Comparison of ENCODE assay signal across 9 cellular contexts in the genomic region with DNA sequence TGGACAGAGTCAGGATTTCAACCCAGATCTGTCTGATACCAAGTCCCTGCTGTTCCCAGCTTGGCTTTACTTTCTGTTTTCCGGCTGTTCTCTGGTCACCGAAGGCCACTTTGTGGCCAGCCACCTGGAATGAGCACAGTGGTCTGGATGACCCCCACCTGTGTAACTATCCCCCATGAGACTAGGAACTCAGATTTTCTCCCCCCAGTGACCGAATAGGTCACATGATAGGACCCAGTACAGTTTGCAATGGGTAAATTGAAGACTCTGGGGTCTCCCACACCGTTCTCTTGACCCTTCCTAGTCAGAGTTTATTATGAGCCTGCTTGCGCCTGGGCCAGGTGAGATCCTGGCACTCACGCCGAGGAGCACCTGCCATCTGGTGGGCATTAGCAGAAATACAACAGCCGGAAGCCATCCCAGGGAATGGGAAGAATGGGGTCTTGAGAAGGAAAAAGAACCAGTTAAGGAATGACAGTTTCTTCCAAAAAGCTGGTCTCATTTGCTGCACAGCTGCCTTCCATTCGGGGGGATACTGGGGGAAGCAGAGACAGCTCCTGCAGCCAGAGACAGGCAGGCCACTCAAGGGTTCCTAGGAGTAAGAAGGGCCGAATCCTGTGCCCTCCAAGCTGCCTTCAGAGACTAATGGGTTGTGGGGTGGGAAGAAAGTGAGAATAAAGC. TPM values are rescaled to one million over a fixed set of nuclear protein-coding genes. Genes with fewer than 3 reads are reported as not detected.
DNase-seq lines count a peak whose midpoint lies in the region; ATAC-seq, FAIRE-seq and TF ChIP-seq lines count a peak whose summit lies in the region.
"Had no signal": no experiment of that assay in that cellular context is flagged by ENCODE, and none has a peak within 500 bp of the region (broad histone marks: within the 10 kb centered on the region; RNA-seq: fewer than 3 reads in every experiment).

No MANE protein-coding gene starts in this region.

- H3K27me3 Mint-ChIP-seq in activated naive CD4-positive, alpha-beta T cell treated with anti-CD3 and anti-CD28 coated beads, Interleukin-2, amount 50 U/mL, for 24 hours, result no peaks in the 10 kb centered on the region

- peaks cover 3% of the 10 kb centered on the region; the same call in 1 of the 2 replicates for H3K4me1 ChIP-seq in SJCRH30
- H3K4me1 ChIP-seq in heart right ventricle, result peaks cover 0 to 13% (median 8%) of the 10 kb centered on the region in 9 donors
- H3K4me1 ChIP-seq in sigmoid colon, result peaks cover 0 to 12% (median 5%) of the 10 kb centered on the region in 4 donors

- H3K27ac ChIP-seq in SJCRH30 (no peak overlapping the region), heart right ventricle (no peak overlapping the region), sigmoid colon (no peak overlapping the region)

- no peaks in the 10 kb centered on the region for H3K36me3 Mint-ChIP-seq in activated naive CD4-positive, alpha-beta T cell treated with anti-CD3 and anti-CD28 coated beads, Interleukin-2, amount 50 U/mL, for 24 hours

- WGBS in heart right ventricle, 2 donors, result 32% methylated on average over 10 of the region's 10 CpGs
- WGBS in sigmoid colon, 2 donors, result 24 to 38% methylated on average over 10 of the region's 10 CpGs

- DNase-seq in Caki2 (ENCODE audit: low read depth) (peak; percentile 46), HTR-8/SVneo (ENCODE audit: insufficient read length, low spot score) (peak; percentile 63), SJCRH30 (peak; percentile 58 to 76), heart right ventricle (peak in 1 of 2 donors; percentile 54), sigmoid colon (no peak), foreskin melanocyte (no peak)

- H3K27ac Mint-ChIP-seq in activated naive CD4-positive, alpha-beta T cell treated with anti-CD3 and anti-CD28 coated beads, Interleukin-2, amount 50 U/mL, for 24 hours, result peak overlapping the region; percentile 33

- no peak overlapping the region for H3K4me3 Mint-ChIP-seq in activated naive CD4-positive, alpha-beta T cell treated with anti-CD3 and anti-CD28 coated beads, Interleukin-2, amount 50 U/mL, for 24 hours

- ATAC-seq in heart right ventricle, result peak; percentile 56 to 86 (median 80)
- ATAC-seq in GM21381 (IDR thresholded peaks at IDR 0.05; ENCODE audit: unreplicated experiment), result no peak

- intact Hi-C loops in heart right ventricle (cut with DNase I) (loop anchor here (1.0 to 5.0 kb wide), 3 partner anchors 46 to 65 kb away; a partner anchor contains a TSS), sigmoid colon (cut with DNase I) (loop anchor here (1.0 kb wide), 1 partner anchor 65 kb away; no protein-coding TSS in a partner anchor)

- no peak overlapping the region for H3K4me3 ChIP-seq in SJCRH30
- no peak overlapping the region for H3K4me3 ChIP-seq in heart right ventricle
- no peak overlapping the region for H3K4me3 ChIP-seq in sigmoid colon
- H3K4me3 ChIP-seq: skin epidermis had no signal

- H3K27me3 ChIP-seq in SJCRH30, result no peaks in the 10 kb centered on the region
- H3K27me3 ChIP-seq in heart right ventricle, result no peaks in the 10 kb centered on the region
- H3K27me3 ChIP-seq in sigmoid colon, result no peaks in the 10 kb centered on the region

- no peak for FAIRE-seq in HTR-8/SVneo (lab: Jason Lieb, UNC)

- no peak for TF ChIP-seq EP300 in sigmoid colon (IDR thresholded peaks at IDR 0.05)

- TF ChIP-seq POLR2A in sigmoid colon (IDR thresholded peaks at IDR 0.05), result no peak

- TF ChIP-seq CTCF in heart right ventricle (IDR thresholded peaks at IDR 0.05), result peak; percentile 64 to 95 (median 85)
- peak; percentile 83 to 88 (median 86) for TF ChIP-seq CTCF in sigmoid colon (IDR thresholded peaks at IDR 0.05)

- H3K36me3 ChIP-seq in SJCRH30 (no peaks in the 10 kb centered on the region), heart right ventricle (peaks cover 0 to 2% (median 0%) of the 10 kb centered on the region in 9 donors), sigmoid colon (no peaks in the 10 kb centered on the region)

- peaks cover 15% of the 10 kb centered on the region for H3K4me1 Mint-ChIP-seq in activated naive CD4-positive, alpha-beta T cell treated with anti-CD3 and anti-CD28 coated beads, Interleukin-2, amount 50 U/mL, for 24 hours

- no peaks in the 10 kb centered on the region for H3K9me3 ChIP-seq in SJCRH30 (replicated peaks)
- H3K9me3 ChIP-seq in heart right ventricle, result no peaks in the 10 kb centered on the region
- H3K9me3 ChIP-seq in sigmoid colon, result no peaks in the 10 kb centered on the region

- in situ Hi-C loops in Caki2 (cut with HindIII; ENCODE audit: low pct_unique_long_range_greater_than_20kb, low sequenced_read_pairs), result no loop called here

- no peaks in the 10 kb centered on the region for H3K9me3 Mint-ChIP-seq in activated naive CD4-positive, alpha-beta T cell treated with anti-CD3 and anti-CD28 coated beads, Interleukin-2, amount 50 U/mL, for 24 hours

RNA-seq across cellular contexts. Expression of a gene that starts 7.1 kb away (rescaled TPM):
- total RNA-seq in Caki2 (2014; rRNA removed; shearing (Covaris generic); ENCODE audit: low replicate concordance), result not detected in 2 replicates
- total RNA-seq in SJCRH30 (2014; rRNA removed; shearing (Covaris generic)), result 20.7 and 23.2 TPM in 2 replicates
- total RNA-seq in heart right ventricle, result 10 to 100 TPM; 14.7 to 38.9 (median 21.8) TPM
- polyA plus RNA-seq in heart right ventricle, result 10 to 100 TPM; 26.3 to 49.2 TPM
- 10 to 100 TPM; 15.5 to 30.5 (median 20.1) TPM for total RNA-seq in sigmoid colon
- polyA plus RNA-seq in sigmoid colon, result 10 to 100 TPM in 1 of 3 donors, 1 to 10 TPM in 2; 1.6 to 13.2 (median 8.1) TPM

RNA-seq across cellular contexts. Expression of a gene that starts 19.5 kb away (rescaled TPM):
- total RNA-seq in Caki2 (2014; rRNA removed; shearing (Covaris generic); ENCODE audit: low replicate concordance), result 25.6 and 28.3 TPM in 2 replicates
- 21.9 and 24.9 TPM in 2 replicates for total RNA-seq in SJCRH30 (2014; rRNA removed; shearing (Covaris generic))
- 10 to 100 TPM in 3 of 10 donors, 1 to 10 TPM in 7; 6.0 to 12.0 (median 8.8) TPM for total RNA-seq in heart right ventricle
- 10 to 100 TPM in 1 of 2 donors, 1 to 10 TPM in 1; 5.0 to 14.2 TPM for polyA plus RNA-seq in heart right ventricle
- total RNA-seq in sigmoid colon, result 10 to 100 TPM in 1 of 4 donors, 1 to 10 TPM in 3; 6.2 to 11.4 (median 9.3) TPM
- polyA plus RNA-seq in sigmoid colon, result 10 to 100 TPM in 1 of 3 donors, 1 to 10 TPM in 2; 2.4 to 11.1 (median 3.5) TPM

RNA-seq across cellular contexts. Expression of a gene that starts 19.6 kb away (rescaled TPM):
- total RNA-seq in Caki2 (2014; rRNA removed; shearing (Covaris generic); ENCODE audit: low replicate concordance), result 19.6 and 22.3 TPM in 2 replicates
- total RNA-seq in SJCRH30 (2014; rRNA removed; shearing (Covaris generic)), result 132 and 136 TPM in 2 replicates
- total RNA-seq in heart right ventricle (10 to 100 TPM; 16.1 to 27.3 (median 20.6) TPM), sigmoid colon (10 to 100 TPM; 16.6 to 28.8 (median 24.6) TPM)
- polyA plus RNA-seq in heart right ventricle (10 to 100 TPM; 12.7 to 20.6 TPM), sigmoid colon (10 to 100 TPM in 1 of 3 donors, 1 to 10 TPM in 2; 3.7 to 21.3 (median 5.4) TPM)

RNA-seq across cellular contexts. Expression of a gene that starts 45.9 kb away (rescaled TPM):
- total RNA-seq in Caki2 (2014; rRNA removed; shearing (Covaris generic); ENCODE audit: low replicate concordance), result 16.0 and 25.9 TPM in 2 replicates
- total RNA-seq in SJCRH30 (2014; rRNA removed; shearing (Covaris generic)), result 50.8 and 54.2 TPM in 2 replicates
- total RNA-seq in heart right ventricle, result 10 to 100 TPM; 15.2 to 45.1 (median 19.6) TPM
- polyA plus RNA-seq in heart right ventricle, result 10 to 100 TPM; 13.2 to 41.7 TPM
- 10 to 100 TPM; 26.0 to 59.5 (median 37.4) TPM for total RNA-seq in sigmoid colon
- 10 to 100 TPM in 1 of 3 donors, 1 to 10 TPM in 2; 4.8 to 25.2 (median 8.8) TPM for polyA plus RNA-seq in sigmoid colon

RNA-seq across cellular contexts. Expression of a gene that starts 46.1 kb away (rescaled TPM):
- 11.2 and 24.2 TPM in 2 replicates for total RNA-seq in Caki2 (2014; rRNA removed; shearing (Covaris generic); ENCODE audit: low replicate concordance)
- total RNA-seq in SJCRH30 (2014; rRNA removed; shearing (Covaris generic)), result 8.4 and 9.4 TPM in 2 replicates
- total RNA-seq in heart right ventricle (10 to 100 TPM in 7 of 10 donors, 1 to 10 TPM in 3; 8.9 to 20.3 (median 11.1) TPM), sigmoid colon (1 to 10 TPM; 3.9 to 8.0 (median 5.2) TPM)
- polyA plus RNA-seq in heart right ventricle (10 to 100 TPM; 10.9 to 12.7 TPM), sigmoid colon (1 to 10 TPM in 1 of 3 donors, under 1 TPM in 2; 0.60 to 4.5 (median 0.92) TPM)

Comparison
In these comparisons a context has a peak if more than half of its experiments do, and no peak if none do; other contexts are left out.
1. DNase-seq: peak in Caki2 (single experiment), HTR-8/SVneo (single experiment) and SJCRH30 (2 of 2); none in sigmoid colon (single experiment) and foreskin melanocyte (single experiment).
2. RNA of a gene that starts 7.1 kb away (total RNA-seq): 20.7 to 23.2 TPM in SJCRH30, 14.7 to 38.9 TPM in heart right ventricle and 15.5 to 30.5 TPM in sigmoid colon; not detected in Caki2; every median in the first group is over 10 times any median in the second.